ENCODE assay signal across 24 cellular contexts in the genomic region with DNA sequence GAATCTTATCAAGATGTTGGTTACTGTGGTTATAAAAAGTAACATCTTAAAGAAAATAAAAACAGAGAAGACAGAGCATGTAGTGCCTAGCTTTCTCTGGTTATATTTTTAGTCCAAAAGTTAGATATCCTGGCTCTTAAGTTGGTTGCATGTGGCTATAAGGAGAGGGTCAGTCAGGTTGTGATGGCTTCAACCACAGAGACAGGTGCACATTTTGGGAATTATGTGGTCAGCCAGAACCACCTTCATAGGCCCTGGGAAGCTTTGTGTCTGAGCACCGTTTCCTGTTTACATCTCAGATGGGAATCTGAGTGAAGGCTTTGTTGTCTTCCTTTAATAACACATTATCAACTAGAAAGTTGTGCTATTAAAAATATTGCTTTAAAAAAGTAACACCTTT.
"Had no signal": no experiment of that assay in that cellular context is flagged by ENCODE, and none has a peak within 500 bp of the region (broad histone marks: within the 10 kb centered on the region; RNA-seq: fewer than 3 reads in every experiment).

No MANE protein-coding gene starts in this region.

- DNase-seq: Karpas-422, KBM-7, MM.1S, NCI-H1048, NCI-H1105 treated with DMSO at 0.1 percent for 48 hours, NCI-H1417 treated with DMSO at 0.1 percent for 48 hours, NCI-H146, NCI-H1694 treated with DMSO at 0.1 percent for 48 hours, NCI-H1930, NCI-H2081, NCI-H2107, NCI-H226, NCI-H446, NCI-H510A, NCI-H524 treated with DMSO at 0.1 percent for 48 hours, NCI-H69, NCI-H774, SHP77, SK-N-SH, SW 1271, T-cell had no signal

- H3K4me3 Mint-ChIP-seq: T-cell had no signal

- H3K9me3 ChIP-seq: SK-N-SH had no signal

- H3K27ac Mint-ChIP-seq: T-cell had no signal

- H3K4me1 Mint-ChIP-seq: T-cell had no signal

- H3K27me3 Mint-ChIP-seq: T-cell had no signal

- H3K9me2 ChIP-seq: SK-N-SH had no signal

- H3K4me2 ChIP-seq: SK-N-SH had no signal

- H3K27ac ChIP-seq: HL-60, RWPE1 had no signal

- H3K9ac ChIP-seq: SK-N-SH had no signal

- ATAC-seq: Panc1, T-cell had no signal
